Comparison of ENCODE assay signal across 27 cellular contexts in genomic region chr5:187042-187431, GRCh38. TPM values are rescaled to one million over a fixed set of nuclear protein-coding genes. Genes with fewer than 3 reads are reported as not detected.
"Had no signal": no experiment of that assay in that cellular context is flagged by ENCODE, and none has a peak within 500 bp of the region (broad histone marks: within the 10 kb centered on the region; RNA-seq: fewer than 3 reads in every experiment).

No MANE protein-coding gene starts in this region.

- H3K36me3 ChIP-seq: adrenal gland, breast epithelium, MG63 had no signal

- H3K36me3 Mint-ChIP-seq: activated CD4-positive, alpha-beta memory T cell treated with anti-CD3 and anti-CD28 coated beads for 36 hours; activated naive CD8-positive, alpha-beta T cell treated with anti-CD3 and anti-CD28 coated beads, Interleukin-2, amount 10 ng/mL, durations not matched to agents 7 days and 5 days; T-cell had no signal

- H3K4me3 ChIP-seq: adrenal gland, breast epithelium, MG63, SK-N-MC had no signal

- DNase-seq: activated B cell treated with CpG ODN at 0.5 μM for 24 hours; activated CD4-positive, alpha-beta memory T cell treated with anti-CD3 and anti-CD28 coated beads for 36 hours; activated CD4-positive, alpha-beta T cell treated with anti-CD3 and anti-CD28 coated beads for 1 hour; activated CD4-positive, alpha-beta T cell treated with anti-CD3 and anti-CD28 coated beads, Interleukin-2, amount 10 ng/mL, durations not matched to agents 7 days and 5 days; activated CD8-positive, alpha-beta memory T cell treated with anti-CD3 and anti-CD28 coated beads for 24 hours; activated gamma-delta T cell; activated naive CD4-positive, alpha-beta T cell treated with anti-CD3 and anti-CD28 coated beads, Interleukin-2, amount 50 U/mL, for 16 hours; activated T-cell treated with anti-CD3 and anti-CD28 coated beads, Interleukin-2, amount 50 U/mL, for 4 hours; adrenal gland; anterior cingulate cortex; MG63; NCI-H1092 treated with DMSO at 0.1 percent for 48 hours; NCI-H1417 treated with DMSO at 0.1 percent for 48 hours; NCI-H1694; NCI-H2029 treated with DMSO at 0.1 percent for 48 hours; NCI-H345; NCI-H510A; NCI-H69; NK-92 treated with Interleukin-12 subunit alpha and Interleukin-12 subunit beta, amount 100 ng/mL, for 24 hours; PC-3; T-cell; T-helper 2 cell; T1000 had no signal

- H3K4me3 Mint-ChIP-seq: activated B cell treated with CpG ODN at 0.5 μM for 24 hours; activated CD4-positive, alpha-beta memory T cell treated with anti-CD3 and anti-CD28 coated beads for 36 hours; activated CD4-positive, alpha-beta T cell treated with anti-CD3 and anti-CD28 coated beads, Interleukin-2, amount 10 ng/mL, durations not matched to agents 7 days and 5 days; activated naive CD8-positive, alpha-beta T cell treated with anti-CD3 and anti-CD28 coated beads, Interleukin-2, amount 10 ng/mL, durations not matched to agents 7 days and 5 days; activated T-cell treated with anti-CD3 and anti-CD28 coated beads, Interleukin-2, amount 50 U/mL, for 4 hours; T-cell had no signal

- H3K9ac ChIP-seq: KMS-11 had no signal

- H3K27me3 Mint-ChIP-seq: activated naive CD8-positive, alpha-beta T cell treated with anti-CD3 and anti-CD28 coated beads, Interleukin-2, amount 10 ng/mL, durations not matched to agents 7 days and 5 days had no signal

- H3K9me3 Mint-ChIP-seq: activated B cell treated with CpG ODN at 0.5 μM for 24 hours; activated CD4-positive, alpha-beta memory T cell treated with anti-CD3 and anti-CD28 coated beads for 36 hours; activated CD4-positive, alpha-beta T cell treated with anti-CD3 and anti-CD28 coated beads, Interleukin-2, amount 10 ng/mL, durations not matched to agents 7 days and 5 days; activated naive CD8-positive, alpha-beta T cell treated with anti-CD3 and anti-CD28 coated beads, Interleukin-2, amount 10 ng/mL, durations not matched to agents 7 days and 5 days; activated T-cell treated with anti-CD3 and anti-CD28 coated beads, Interleukin-2, amount 50 U/mL, for 4 hours; T-cell had no signal

- H3K4me2 ChIP-seq: KMS-11 had no signal

- H3K4me1 ChIP-seq: breast epithelium had no signal

- H3K27me3 ChIP-seq: adrenal gland, breast epithelium, MG63 had no signal

- H3K9me3 ChIP-seq: adrenal gland, breast epithelium, MG63 had no signal

- ATAC-seq: activated T-cell treated with anti-CD3 and anti-CD28 coated beads, Interleukin-2, amount 50 U/mL, for 4 hours; PC-3; T-cell had no signal

- H3K27ac ChIP-seq: adrenal gland, breast epithelium, KMS-11, SK-N-MC had no signal

- H3K27ac Mint-ChIP-seq: activated B cell treated with CpG ODN at 0.5 μM for 24 hours; activated CD4-positive, alpha-beta memory T cell treated with anti-CD3 and anti-CD28 coated beads for 36 hours; activated CD4-positive, alpha-beta T cell treated with anti-CD3 and anti-CD28 coated beads, Interleukin-2, amount 10 ng/mL, durations not matched to agents 7 days and 5 days; activated naive CD8-positive, alpha-beta T cell treated with anti-CD3 and anti-CD28 coated beads, Interleukin-2, amount 10 ng/mL, durations not matched to agents 7 days and 5 days; T-cell had no signal

RNA-seq across cellular contexts. Expression of gene LRRC14B, which starts 4.3 kb away (rescaled TPM):
- total RNA-seq: activated B cell treated with CpG ODN at 0.5 μM for 24 hours; activated CD4-positive, alpha-beta memory T cell treated with anti-CD3 and anti-CD28 coated beads for 36 hours; adrenal gland; PC-3; T-cell had no signal
